13 cellular contexts compared by ENCODE assay signal in the genomic region with DNA sequence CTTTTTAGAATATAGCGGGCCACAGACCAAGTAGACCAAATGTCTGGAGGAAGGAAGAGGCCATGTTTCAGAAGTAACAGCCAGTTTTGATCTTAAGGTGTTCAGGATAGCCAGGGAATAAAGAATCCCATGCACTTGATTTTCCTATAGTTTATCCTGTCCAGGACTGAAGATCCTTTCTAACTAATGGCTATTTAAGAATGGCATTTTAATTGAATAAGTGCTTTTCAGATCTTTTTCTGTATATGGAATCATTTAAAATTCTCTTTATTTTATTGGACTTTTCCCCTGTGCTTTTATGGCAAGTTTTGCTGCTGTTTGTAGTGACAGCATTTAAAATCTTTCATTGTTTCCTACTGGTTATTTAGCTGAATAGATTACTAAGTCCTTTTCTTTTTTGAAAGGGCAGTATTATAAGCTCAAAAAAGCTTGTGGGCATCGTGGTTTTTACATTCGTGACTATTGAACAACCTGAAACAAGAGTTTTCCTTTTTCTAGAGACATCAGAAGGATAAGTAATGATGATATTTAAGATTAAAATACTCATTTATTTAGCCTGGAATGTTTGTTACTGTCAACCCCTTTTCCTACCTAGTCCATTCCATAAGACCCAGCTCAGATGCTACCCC. TPM values are rescaled to one million over a fixed set of nuclear protein-coding genes. Genes with fewer than 3 reads are reported as not detected.
DNase-seq lines count a peak whose midpoint lies in the region; ATAC-seq and TF ChIP-seq lines count a peak whose summit lies in the region.
"Had no signal": no experiment of that assay in that cellular context is flagged by ENCODE, and none has a peak within 500 bp of the region (broad histone marks: within the 10 kb centered on the region; RNA-seq: fewer than 3 reads in every experiment).

No MANE protein-coding gene starts in this region.

- TF ChIP-seq CTCF in hepatocyte (IDR thresholded peaks at IDR 0.05; ENCODE audit: poor library complexity) (no peak), suprapubic skin (IDR thresholded peaks at IDR 0.05) (no peak), mucosa of descending colon (IDR thresholded peaks at IDR 0.05) (no peak)

- H3K36me3 Mint-ChIP-seq in activated T-cell treated with anti-CD3 and anti-CD28 coated beads, Interleukin-2, amount 50 U/mL, for 72 hours (ENCODE audit: insufficient read depth in 2 of 2): peaks cover 4 to 17% of the 10 kb centered on the region in 2 donors
- H3K36me3 Mint-ChIP-seq in T-cell: no peaks in the 10 kb centered on the region

- no peak for DNase-seq in activated T-cell treated with anti-CD3 and anti-CD28 coated beads, Interleukin-2, amount 50 U/mL, for 72 hours
- no peak for DNase-seq in activated T-cell treated with anti-CD3 and anti-CD28 coated beads, Interleukin-2, amount 50 U/mL, for 1 hour
- DNase-seq in T-cell (no peak), hepatocyte (ENCODE audit: low spot score) (no peak), suprapubic skin (ENCODE audit: low spot score in 2 of 2) (no peak), NCI-H2081 (lab: John Stamatoyannopoulos, UW) (no peak), mucosa of descending colon (no peak), posterior cingulate gyrus (no peak)
- DNase-seq: DMS153, NCI-H1694 treated with DMSO at 0.1 percent for 48 hours, NCI-H524, trophoblast cell had no signal

- H3K4me3 Mint-ChIP-seq in activated T-cell treated with anti-CD3 and anti-CD28 coated beads, Interleukin-2, amount 50 U/mL, for 72 hours: peak overlapping the region; percentile 88 to 94
- H3K4me3 Mint-ChIP-seq in T-cell: peak overlapping the region in 2 of 3 donors; percentile 85 to 88

- peaks cover 55% of the 10 kb centered on the region for H3K4me1 Mint-ChIP-seq in activated T-cell treated with anti-CD3 and anti-CD28 coated beads, Interleukin-2, amount 50 U/mL, for 72 hours (ENCODE audit: low read depth)
- peaks cover 35 to 45% (median 39%) of the 10 kb centered on the region in 3 donors for H3K4me1 Mint-ChIP-seq in T-cell

- H3K9me3 ChIP-seq in hepatocyte (ENCODE audit: low read depth): no peaks in the 10 kb centered on the region
- no peaks in the 10 kb centered on the region for H3K9me3 ChIP-seq in suprapubic skin
- H3K9me3 ChIP-seq in mucosa of descending colon: no peaks in the 10 kb centered on the region

- H3K36me3 ChIP-seq in hepatocyte (replicated peaks; ENCODE audit: insufficient read depth, low read depth): no peaks in the 10 kb centered on the region
- H3K36me3 ChIP-seq in suprapubic skin: no peaks in the 10 kb centered on the region
- H3K36me3 ChIP-seq in mucosa of descending colon (ENCODE audit: low read depth): no peaks in the 10 kb centered on the region

- WGBS in hepatocyte (ENCODE audit: low lambda C conversion rate, missing lambda C conversion rate): 64% methylated on average over 3 of the region's 3 CpGs
- 72% methylated on average over 3 of the region's 3 CpGs for WGBS in suprapubic skin

- no peak overlapping the region for H3K27ac ChIP-seq in hepatocyte
- peak overlapping the region; percentile 13 for H3K27ac ChIP-seq in suprapubic skin

- no peak overlapping the region for H2AFZ ChIP-seq in hepatocyte

- POLR2A ChIA-PET in T-cell (lab: Charles Lee): interaction anchor here (0.6 to 0.7 kb wide), 3 partner anchors 39 to 108 kb away, joined by 3 to 4 read pairs (median 3); no protein-coding TSS in a partner anchor

- no peaks in the 10 kb centered on the region for H3K9me3 Mint-ChIP-seq in activated T-cell treated with anti-CD3 and anti-CD28 coated beads, Interleukin-2, amount 50 U/mL, for 72 hours
- H3K9me3 Mint-ChIP-seq in T-cell: no peaks in the 10 kb centered on the region

- no peaks in the 10 kb centered on the region for H3K9me2 ChIP-seq in hepatocyte (replicated peaks; ENCODE audit: insufficient read depth)

- H3K79me2 ChIP-seq in hepatocyte: peaks cover 59% of the 10 kb centered on the region

- H4K20me1 ChIP-seq in hepatocyte (ENCODE audit: insufficient read depth, poor library complexity, severe bottlenecking): no peaks in the 10 kb centered on the region

- no peak for TF ChIP-seq EP300 in suprapubic skin (IDR thresholded peaks at IDR 0.05)

- peak overlapping the region; percentile 12 for H3K27ac Mint-ChIP-seq in activated T-cell treated with anti-CD3 and anti-CD28 coated beads, Interleukin-2, amount 50 U/mL, for 72 hours
- peak overlapping the region; percentile 60 to 92 for H3K27ac Mint-ChIP-seq in T-cell

- H3K4me3 ChIP-seq in hepatocyte: no peak overlapping the region
- H3K4me3 ChIP-seq in suprapubic skin: no peak overlapping the region
- H3K4me3 ChIP-seq in mucosa of descending colon: no peak overlapping the region
- H3K4me3 ChIP-seq: lung had no signal

- CTCF ChIA-PET in T-cell (lab: Charles Lee): interaction anchor here (0.6 kb wide), 3 partner anchors 10 to 689 kb away, joined by 3 to 8 read pairs (median 4); no protein-coding TSS in a partner anchor

- H3K27me3 Mint-ChIP-seq in activated T-cell treated with anti-CD3 and anti-CD28 coated beads, Interleukin-2, amount 50 U/mL, for 72 hours (ENCODE audit: low read depth): no peaks in the 10 kb centered on the region
- H3K27me3 Mint-ChIP-seq in T-cell: no peaks in the 10 kb centered on the region

- ATAC-seq in activated T-cell treated with anti-CD3 and anti-CD28 coated beads, Interleukin-2, amount 50 U/mL, for 72 hours (replicated peaks in 1 of 2): no peak
- ATAC-seq in T-cell (replicated peaks in 1 of 4) (no peak), mucosa of descending colon (no peak)

- H3K4me1 ChIP-seq in hepatocyte (ENCODE audit: insufficient read depth) (peaks cover 27% of the 10 kb centered on the region), suprapubic skin (peaks cover 47% of the 10 kb centered on the region), mucosa of descending colon (ENCODE audit: low read depth) (peaks cover 15% of the 10 kb centered on the region)

- H3K27me3 ChIP-seq in hepatocyte (no peaks in the 10 kb centered on the region), suprapubic skin (no peaks in the 10 kb centered on the region)

- H3K4me2 ChIP-seq in hepatocyte: peak overlapping the region; percentile 94

- intact Hi-C loops in mucosa of descending colon (cut with DNase I, micrococcal nuclease) (no loop called here), posterior cingulate gyrus (cut with DNase I) (loop anchor here (5.0 to 10.0 kb wide), 3 partner anchors 133 to 626 kb away; partner anchors contain the start of genes DENND10, MCMBP and TIAL1)

- no peak for TF ChIP-seq POLR2A in suprapubic skin (IDR thresholded peaks at IDR 0.05)

RNA-seq across cellular contexts. Expression of gene INPP5F, which starts 2.4 kb away (rescaled TPM):
- 10 to 100 TPM; 12.9 to 15.0 TPM for total RNA-seq in activated T-cell treated with anti-CD3 and anti-CD28 coated beads, Interleukin-2, amount 50 U/mL, for 72 hours
- total RNA-seq in T-cell (10 to 100 TPM in 2 of 5 donors, 1 to 10 TPM in 3; 7.3 to 13.7 (median 9.8) TPM), hepatocyte (42.6 and 44.4 TPM in 2 replicates), suprapubic skin (10 to 100 TPM; 16.1 to 38.6 (median 19.3) TPM), mucosa of descending colon (10 to 100 TPM; 12.5 to 19.9 (median 13.2) TPM)
- 9.9 and 17.2 TPM in 2 replicates for polyA plus RNA-seq in hepatocyte
